1 cellular context compared by ENCODE assay signal in genomic region chr2:241412144-241412543, GRCh38.
TF ChIP-seq lines count a peak whose summit lies in the region.

No MANE protein-coding gene starts in this region.

TF ChIP-seq in HCT116, 20 proteins besides CTCF, POLR2A, EP300 and RAD21:
- TF ChIP-seq, protein P1, sequence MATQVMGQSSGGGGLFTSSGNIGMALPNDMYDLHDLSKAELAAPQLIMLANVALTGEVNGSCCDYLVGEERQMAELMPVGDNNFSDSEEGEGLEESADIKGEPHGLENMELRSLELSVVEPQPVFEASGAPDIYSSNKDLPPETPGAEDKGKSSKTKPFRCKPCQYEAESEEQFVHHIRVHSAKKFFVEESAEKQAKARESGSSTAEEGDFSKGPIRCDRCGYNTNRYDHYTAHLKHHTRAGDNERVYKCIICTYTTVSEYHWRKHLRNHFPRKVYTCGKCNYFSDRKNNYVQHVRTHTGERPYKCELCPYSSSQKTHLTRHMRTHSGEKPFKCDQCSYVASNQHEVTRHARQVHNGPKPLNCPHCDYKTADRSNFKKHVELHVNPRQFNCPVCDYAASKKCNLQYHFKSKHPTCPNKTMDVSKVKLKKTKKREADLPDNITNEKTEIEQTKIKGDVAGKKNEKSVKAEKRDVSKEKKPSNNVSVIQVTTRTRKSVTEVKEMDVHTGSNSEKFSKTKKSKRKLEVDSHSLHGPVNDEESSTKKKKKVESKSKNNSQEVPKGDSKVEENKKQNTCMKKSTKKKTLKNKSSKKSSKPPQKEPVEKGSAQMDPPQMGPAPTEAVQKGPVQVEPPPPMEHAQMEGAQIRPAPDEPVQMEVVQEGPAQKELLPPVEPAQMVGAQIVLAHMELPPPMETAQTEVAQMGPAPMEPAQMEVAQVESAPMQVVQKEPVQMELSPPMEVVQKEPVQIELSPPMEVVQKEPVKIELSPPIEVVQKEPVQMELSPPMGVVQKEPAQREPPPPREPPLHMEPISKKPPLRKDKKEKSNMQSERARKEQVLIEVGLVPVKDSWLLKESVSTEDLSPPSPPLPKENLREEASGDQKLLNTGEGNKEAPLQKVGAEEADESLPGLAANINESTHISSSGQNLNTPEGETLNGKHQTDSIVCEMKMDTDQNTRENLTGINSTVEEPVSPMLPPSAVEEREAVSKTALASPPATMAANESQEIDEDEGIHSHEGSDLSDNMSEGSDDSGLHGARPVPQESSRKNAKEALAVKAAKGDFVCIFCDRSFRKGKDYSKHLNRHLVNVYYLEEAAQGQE (IDR thresholded peaks at IDR 0.05; ENCODE audit: low read depth) = no peak
- TF ChIP-seq SIN3A (IDR thresholded peaks at IDR 0.05; ENCODE audit: low read depth) = no peak
- TF ChIP-seq JUND (IDR thresholded peaks at IDR 0.05) = no peak
- no peak for TF ChIP-seq FOSL1 (IDR thresholded peaks at IDR 0.05; ENCODE audit: low read depth)
- TF ChIP-seq ELF1 (IDR thresholded peaks at IDR 0.05; ENCODE audit: borderline replicate concordance, low read depth) = no peak
